27 cellular contexts compared by ENCODE assay signal in genomic region chr3:8473029-8473428, GRCh38. TPM values are rescaled to one million over a fixed set of nuclear protein-coding genes. Genes with fewer than 3 reads are reported as not detected.
"Had no signal": no experiment of that assay in that cellular context is flagged by ENCODE, and none has a peak within 500 bp of the region (broad histone marks: within the 10 kb centered on the region; RNA-seq: fewer than 3 reads in every experiment).

No MANE protein-coding gene starts in this region.

- H3K27ac ChIP-seq: left lung, lower lobe of right lung, pancreas, prostate gland, sigmoid colon, spleen, suprapubic skin, upper lobe of right lung had no signal

- FAIRE-seq: keratinocyte, pancreas, small intestine, urothelium cell line had no signal

- H3K27me3 ChIP-seq: left lung, pancreas, sigmoid colon, spleen, suprapubic skin, tibial artery, upper lobe of right lung had no signal

- H3K4me1 ChIP-seq: lower lobe of right lung, pancreas, prostate gland, suprapubic skin had no signal

- ATAC-seq: left colon; left lung; lower lobe of right lung; naive thymus-derived CD8-positive, alpha-beta T cell; pancreas; stimulated activated effector memory CD8-positive, alpha-beta T cell treated with anti-CD3 and anti-CD28 coated beads, Interleukin-12 subunit alpha, Interleukin-12 subunit beta, amount 100 ng/mL, for 72 hours; upper lobe of right lung had no signal

- H3K9me3 ChIP-seq: left lung, lower lobe of right lung, pancreas, prostate gland, sigmoid colon, spleen, suprapubic skin, thoracic aorta, tibial artery, upper lobe of right lung had no signal

- DNase-seq: hippocampal formation; kidney glomerular epithelial cell; left colon; lower lobe of right lung; mammary epithelial cell; mesenchymal stem cell; naive thymus-derived CD8-positive, alpha-beta T cell; nucleus accumbens; posterior cingulate gyrus; retina; right cardiac atrium; sigmoid colon; small intestine; spleen; stimulated activated CD4-positive, alpha-beta T cell treated with anti-CD3 and anti-CD28 coated beads, Interleukin-4, amount 100 ng/mL, for 24 hours; stimulated activated naive CD4-positive, alpha-beta T cell; tibial artery; trophoblast cell; upper lobe of right lung had no signal

- H3K36me3 ChIP-seq: left lung, lower lobe of right lung, pancreas, prostate gland, sigmoid colon, spleen, suprapubic skin, thoracic aorta, tibial artery, upper lobe of right lung had no signal

- H3K4me3 ChIP-seq: left lung, lower lobe of right lung, pancreas, prostate gland, sigmoid colon, spleen, suprapubic skin, thoracic aorta, tibial artery, upper lobe of right lung had no signal

RNA-seq across cellular contexts. Expression of gene LMCD1, which starts 28.6 kb away (rescaled TPM):
- total RNA-seq: naive thymus-derived CD8-positive, alpha-beta T cell had no signal
